In genomic region chr3:189687475-189687874, GRCh38 we compare ENCODE assay signal across 22 cellular contexts.
"Had no signal": no experiment of that assay in that cellular context is flagged by ENCODE, and none has a peak within 500 bp of the region (broad histone marks: within the 10 kb centered on the region; RNA-seq: fewer than 3 reads in every experiment).

No MANE protein-coding gene starts in this region.

- H3K36me3 ChIP-seq: brain microvascular endothelial cell, left lung, sigmoid colon, stomach, vagina had no signal

- H3K27me3 ChIP-seq: brain microvascular endothelial cell, left lung, sigmoid colon, stomach, vagina had no signal

- DNase-seq: activated CD4-positive, alpha-beta T cell treated with anti-CD3 and anti-CD28 coated beads for 48 hours; activated CD8-positive, alpha-beta memory T cell treated with anti-CD3 and anti-CD28 coated beads, Interleukin-2, amount 50 U/mL, for 4 hours; activated effector memory CD4-positive, alpha-beta T cell treated with anti-CD3 and anti-CD28 coated beads, Interleukin-2, amount 50 U/mL, for 16 hours; activated naive CD4-positive, alpha-beta T cell treated with anti-CD3 and anti-CD28 coated beads, Interleukin-2, amount 50 U/mL, for 16 hours; activated T-cell treated with anti-CD3 and anti-CD28 coated beads, Interleukin-2, amount 50 U/mL, for 72 hours; aorta; brain microvascular endothelial cell; central memory CD4-positive, alpha-beta T cell; dorsolateral prefrontal cortex; erythroblast; foreskin melanocyte; kidney; left lung; midbrain; nucleus accumbens; sigmoid colon; stimulated activated CD4-positive, alpha-beta T cell treated with anti-CD3 and anti-CD28 coated beads, Interleukin-4, amount 100 ng/mL, for 24 hours; stomach; trophoblast cell had no signal

- H3K27ac ChIP-seq: dorsolateral prefrontal cortex, left lung, sigmoid colon, stomach, vagina had no signal

- H3K9me3 ChIP-seq: left lung, sigmoid colon, stomach, vagina had no signal

- H3K4me1 ChIP-seq: sigmoid colon, stomach, vagina had no signal

- ATAC-seq: activated T-cell treated with anti-CD3 and anti-CD28 coated beads, Interleukin-2, amount 50 U/mL, for 72 hours; left lung; stimulated activated effector memory CD8-positive, alpha-beta T cell treated with anti-CD3 and anti-CD28 coated beads, Interleukin-12 subunit alpha, Interleukin-12 subunit beta, amount 100 ng/mL, for 72 hours had no signal

- FAIRE-seq: colon, kidney had no signal

- H3K4me3 ChIP-seq: dorsolateral prefrontal cortex, left lung, sigmoid colon, stomach, vagina had no signal
